In the genomic region with DNA sequence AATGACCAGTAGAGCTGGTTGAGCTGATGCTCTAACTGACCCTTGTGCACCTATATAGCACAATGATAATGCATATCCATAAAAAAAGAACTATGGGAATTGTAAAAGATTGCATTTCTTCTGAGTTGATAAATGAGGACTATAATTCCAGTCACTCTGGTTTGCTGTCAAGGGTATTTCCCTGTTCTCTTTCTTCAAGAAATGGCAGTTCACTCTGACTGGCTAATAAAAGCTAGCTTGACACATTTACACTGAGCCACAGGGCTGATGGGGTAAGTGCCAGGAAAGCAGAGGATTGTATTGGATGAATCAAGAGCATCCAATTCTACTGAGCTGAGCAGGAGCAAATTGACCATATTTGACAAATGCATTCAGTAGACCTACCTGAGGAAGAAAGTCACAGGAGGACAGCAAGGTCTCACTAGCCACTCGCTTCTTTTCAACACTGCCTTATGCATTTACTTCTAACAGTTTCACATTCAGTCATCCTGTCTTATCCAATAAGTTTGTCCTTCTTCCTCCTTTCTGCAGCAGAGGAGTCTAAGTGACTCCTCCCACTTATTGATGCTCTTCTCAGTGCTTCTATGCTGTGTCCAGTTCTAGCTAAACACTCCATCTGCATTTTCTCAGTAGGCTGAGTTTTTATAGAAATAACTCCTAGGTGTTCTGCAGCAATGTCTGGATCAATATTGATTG, we compare ENCODE assay signal across 26 cellular contexts. TPM values are rescaled to one million over a fixed set of nuclear protein-coding genes. Genes with fewer than 3 reads are reported as not detected.
"Had no signal": no experiment of that assay in that cellular context is flagged by ENCODE, and none has a peak within 500 bp of the region (broad histone marks: within the 10 kb centered on the region; RNA-seq: fewer than 3 reads in every experiment).

No MANE protein-coding gene starts in this region.

- H3K9me3 ChIP-seq: ascending aorta, body of pancreas, SJCRH30, SK-N-SH had no signal

- H3K36me3 ChIP-seq: ascending aorta, SJCRH30, WERI-Rb-1 had no signal

- H3K4me2 ChIP-seq: SK-N-SH had no signal

- ATAC-seq: activated naive CD4-positive, alpha-beta T cell treated with anti-CD3 and anti-CD28 coated beads, Interleukin-2, amount 50 U/mL, for 72 hours; activated naive CD8-positive, alpha-beta T cell treated with anti-CD3 and anti-CD28 coated beads, Interleukin-2, amount 50 U/mL, for 24 hours; activated T-cell treated with anti-CD3 and anti-CD28 coated beads, Interleukin-2, amount 50 U/mL, for 4 hours; body of pancreas had no signal

- H3K9ac ChIP-seq: SK-N-SH had no signal

- H3K4me3 ChIP-seq: ascending aorta, body of pancreas, SJCRH30 had no signal

- H3K4me1 ChIP-seq: ascending aorta, body of pancreas, SJCRH30 had no signal

- H3K9me2 ChIP-seq: SK-N-SH had no signal

- H3K27me3 ChIP-seq: ascending aorta, body of pancreas, SJCRH30 had no signal

- DNase-seq: activated CD4-positive, alpha-beta T cell treated with anti-CD3 and anti-CD28 coated beads for 48 hours; activated CD4-positive, alpha-beta T cell treated with anti-CD3 and anti-CD28 coated beads, Interleukin-2, amount 50 U/mL, for 48 hours; activated effector memory CD4-positive, alpha-beta T cell treated with anti-CD3 and anti-CD28 coated beads, Interleukin-2, amount 50 U/mL, for 16 hours; activated naive CD4-positive, alpha-beta T cell treated with Interleukin-2 at 50 U/mL for 16 hours; activated naive CD8-positive, alpha-beta T cell treated with anti-CD3 and anti-CD28 coated beads, Interleukin-2, amount 50 U/mL, for 24 hours; activated T-cell treated with anti-CD3 and anti-CD28 coated beads, Interleukin-2, amount 50 U/mL, for 4 hours; amniotic stem cell; body of pancreas; central memory CD4-positive, alpha-beta T cell; Kasumi-1; NCI-H1048; NCI-H146; NCI-H187 treated with DMSO at 0.1 percent for 48 hours; NCI-H2081 treated with DMSO at 0.1 percent for 48 hours; NCI-H446; NCI-H524; SJCRH30; SK-N-SH; T-helper 1 cell; WERI-Rb-1 had no signal

- H3K27ac ChIP-seq: ascending aorta, body of pancreas, SJCRH30, WERI-Rb-1 had no signal

RNA-seq across cellular contexts. Expression of a gene that starts 59.3 kb away (rescaled TPM):
- total RNA-seq: activated naive CD4-positive, alpha-beta T cell treated with anti-CD3 and anti-CD28 coated beads, Interleukin-2, amount 50 U/mL, for 72 hours; activated T-cell treated with anti-CD3 and anti-CD28 coated beads, Interleukin-2, amount 50 U/mL, for 4 hours; ascending aorta; bronchial epithelial cell; chondrocyte; RPMI7951; SJCRH30; T-helper 2 cell treated with Interferon-gamma antibody and Interleukin-4, amounts not matched to agents 100 ng/mL and 5 ng/mL, for 36 hours had no signal
- polyA plus RNA-seq: SK-N-SH had no signal
